20 cellular contexts compared by ENCODE assay signal in genomic region chr5:113749334-113749733, GRCh38.
"Had no signal": no experiment of that assay in that cellular context is flagged by ENCODE, and none has a peak within 500 bp of the region (broad histone marks: within the 10 kb centered on the region; RNA-seq: fewer than 3 reads in every experiment).

No MANE protein-coding gene starts in this region.

- H3K27ac Mint-ChIP-seq: dendritic cell treated with granulocyte-macrophage colony-stimulating factor and Interleukin-4, amounts not matched to agents 40 ng/mL and 50 ng/mL, for 4 days; natural killer cell; stimulated activated naive B cell treated with anti-CD40 and anti-IgM and Interleukin-4, amounts not matched to agents 10 μg/mL and 1 μg/mL and 100 μg/mL, for 72 hours had no signal

- DNase-seq: activated CD4-positive, CD25-positive, alpha-beta regulatory T cell; activated naive CD4-positive, alpha-beta T cell treated with anti-CD3 and anti-CD28 coated beads, Interleukin-2, amount 50 U/mL, for 16 hours; adrenal gland; central memory CD4-positive, alpha-beta T cell; esophagus squamous epithelium; foreskin melanocyte; head of caudate nucleus; left cardiac atrium; lower lobe of right lung; natural killer cell; occipital lobe; right lobe of liver; spleen; stimulated activated CD4-positive, alpha-beta T cell treated with anti-CD3 and anti-CD28 coated beads, Interleukin-1b, Interleukin-23, amount 100 ng/mL, for 48 hours; stimulated activated naive B cell treated with anti-CD40 and anti-IgM and Interleukin-4, amounts not matched to agents 10 μg/mL and 1 μg/mL and 100 μg/mL, for 72 hours; T-helper 2 cell; transverse colon had no signal

- H3K36me3 Mint-ChIP-seq: natural killer cell; stimulated activated naive B cell treated with anti-CD40 and anti-IgM and Interleukin-4, amounts not matched to agents 10 μg/mL and 1 μg/mL and 100 μg/mL, for 72 hours had no signal

- H3K4me1 Mint-ChIP-seq: natural killer cell; stimulated activated naive B cell treated with anti-CD40 and anti-IgM and Interleukin-4, amounts not matched to agents 10 μg/mL and 1 μg/mL and 100 μg/mL, for 72 hours had no signal

- ATAC-seq: left cardiac atrium; lower lobe of right lung; natural killer cell; right lobe of liver; stimulated activated naive B cell treated with anti-CD40 and anti-IgM and Interleukin-4, amounts not matched to agents 10 μg/mL and 1 μg/mL and 100 μg/mL, for 72 hours had no signal

- H3K36me3 ChIP-seq: adrenal gland, esophagus squamous epithelium, lower lobe of right lung, prostate gland, right lobe of liver, spleen, transverse colon had no signal

- FAIRE-seq: TTC549 had no signal

- H3K4me1 ChIP-seq: adrenal gland, esophagus squamous epithelium, lower lobe of right lung, prostate gland, right lobe of liver, spleen, transverse colon had no signal

- H3K4me3 ChIP-seq: adrenal gland, esophagus squamous epithelium, lower lobe of right lung, prostate gland, right lobe of liver, spleen, transverse colon had no signal

- H3K9me3 Mint-ChIP-seq: dendritic cell treated with granulocyte-macrophage colony-stimulating factor and Interleukin-4, amounts not matched to agents 40 ng/mL and 50 ng/mL, for 4 days; stimulated activated naive B cell treated with anti-CD40 and anti-IgM and Interleukin-4, amounts not matched to agents 10 μg/mL and 1 μg/mL and 100 μg/mL, for 72 hours had no signal

- H3K27me3 Mint-ChIP-seq: dendritic cell treated with granulocyte-macrophage colony-stimulating factor and Interleukin-4, amounts not matched to agents 40 ng/mL and 50 ng/mL, for 4 days; stimulated activated naive B cell treated with anti-CD40 and anti-IgM and Interleukin-4, amounts not matched to agents 10 μg/mL and 1 μg/mL and 100 μg/mL, for 72 hours had no signal

- H3K27me3 ChIP-seq: adrenal gland, esophagus squamous epithelium, right lobe of liver, spleen, transverse colon had no signal

- H3K27ac ChIP-seq: adrenal gland, esophagus squamous epithelium, lower lobe of right lung, prostate gland, right lobe of liver, spleen, transverse colon had no signal

- H3K4me3 Mint-ChIP-seq: dendritic cell treated with granulocyte-macrophage colony-stimulating factor and Interleukin-4, amounts not matched to agents 40 ng/mL and 50 ng/mL, for 4 days; natural killer cell; stimulated activated naive B cell treated with anti-CD40 and anti-IgM and Interleukin-4, amounts not matched to agents 10 μg/mL and 1 μg/mL and 100 μg/mL, for 72 hours had no signal

- H3K9me3 ChIP-seq: adrenal gland, esophagus squamous epithelium, lower lobe of right lung, prostate gland, right lobe of liver, spleen, transverse colon had no signal
